In the genomic region with DNA sequence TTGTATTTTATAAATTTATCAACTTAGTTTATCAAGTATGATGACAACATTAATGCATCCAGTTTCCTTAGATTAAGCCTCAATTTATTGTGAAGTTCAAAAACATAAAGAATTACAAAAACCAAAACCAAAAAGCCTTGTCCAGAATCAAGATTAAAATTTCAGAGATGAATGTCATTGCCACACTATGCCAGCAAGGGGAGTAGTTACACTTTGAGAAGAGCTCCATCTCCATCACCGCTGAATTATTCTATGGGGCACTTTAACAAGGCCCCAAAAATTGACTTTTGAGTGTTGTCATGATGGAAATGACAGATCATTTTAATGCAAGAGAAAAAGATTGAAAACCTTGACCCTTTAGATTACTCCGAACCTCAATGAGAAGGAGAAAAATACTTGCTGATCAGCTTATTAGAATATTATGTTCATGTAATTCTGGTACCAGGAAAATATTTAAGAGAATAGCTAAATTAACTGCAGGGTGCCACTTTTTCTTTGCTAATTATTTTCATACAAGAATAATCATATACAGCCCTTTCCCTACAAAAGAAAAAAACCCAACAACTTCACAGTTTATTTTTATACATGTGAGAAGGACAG, we compare ENCODE assay signal across 9 cellular contexts.
DNase-seq lines count a peak whose midpoint lies in the region; ATAC-seq and TF ChIP-seq lines count a peak whose summit lies in the region.
"Had no signal": no experiment of that assay in that cellular context is flagged by ENCODE, and none has a peak within 500 bp of the region (broad histone marks: within the 10 kb centered on the region; RNA-seq: fewer than 3 reads in every experiment).

No MANE protein-coding gene starts in this region.

- H3K4me1 ChIP-seq in OCI-LY7 (ENCODE audit: insufficient read depth, low read length, poor library complexity, severe bottlenecking) (no peaks in the 10 kb centered on the region), foreskin keratinocyte (no peaks in the 10 kb centered on the region)

- peak; percentile 20 for TF ChIP-seq CTCF in AG09319 (IDR thresholded peaks at IDR 0.05; ENCODE audit: low read depth, low read length)
- TF ChIP-seq CTCF in OCI-LY7 (conservative IDR thresholded peaks at IDR 0.05; ENCODE audit: low read length): peak; percentile 82
- TF ChIP-seq CTCF in foreskin keratinocyte (conservative IDR thresholded peaks at IDR 0.05): peak; percentile 76

- no peaks in the 10 kb centered on the region for H3K27me3 ChIP-seq in foreskin keratinocyte

- H3K4me3 ChIP-seq in OCI-LY7 (ENCODE audit: low read depth, low read length, poor library complexity, severe bottlenecking): no peak overlapping the region

- H3K36me3 ChIP-seq in OCI-LY7 (ENCODE audit: insufficient read depth, low read length): no peaks in the 10 kb centered on the region

- no peak overlapping the region for H3K4me2 ChIP-seq in OCI-LY7 (ENCODE audit: low read length)

- intact Hi-C loops in OCI-LY7 (cut with micrococcal nuclease; ENCODE audit: unreplicated experiment): loop anchor here (5.0 kb wide), 1 partner anchor 579 kb away; no protein-coding TSS in a partner anchor

- BruUV-seq in OCI-LY7 (replicated peaks; lab: Mats Ljungman, UMichigan): no TSS peak

- no peak overlapping the region for H2AFZ ChIP-seq in OCI-LY7 (ENCODE audit: low read length)

- ATAC-seq in GM21360 (IDR thresholded peaks at IDR 0.05; ENCODE audit: unreplicated experiment): peak; percentile 60
- ATAC-seq in foreskin keratinocyte: peak; percentile 61
- no peak for ATAC-seq in HG02623 (IDR thresholded peaks at IDR 0.05; ENCODE audit: unreplicated experiment)
- ATAC-seq in HG02678 (IDR thresholded peaks at IDR 0.05; ENCODE audit: unreplicated experiment): no peak
- no peak for ATAC-seq in HG03025 (IDR thresholded peaks at IDR 0.05; ENCODE audit: low FRiP score, unreplicated experiment)

- POLR2A ChIA-PET in OCI-LY7 (lab: Charles Lee): no interaction called here

- CTCF ChIA-PET in OCI-LY7 (lab: Charles Lee; ENCODE audit: unreplicated experiment): no interaction called here

- no peaks in the 10 kb centered on the region for H3K79me2 ChIP-seq in OCI-LY7 (ENCODE audit: insufficient read depth, low read depth, low read length)

- no peaks in the 10 kb centered on the region for H3K9me3 ChIP-seq in OCI-LY7 (ENCODE audit: low read length)

- H3K27ac ChIP-seq in OCI-LY7 (ENCODE audit: low read depth, low read length, poor library complexity, severe bottlenecking): no peak overlapping the region
- H3K27ac ChIP-seq in foreskin keratinocyte: no peak overlapping the region

- no peaks in the 10 kb centered on the region for H4K20me1 ChIP-seq in OCI-LY7 (ENCODE audit: insufficient read depth, low read length)

- no peaks in the 10 kb centered on the region for H3K9me2 ChIP-seq in OCI-LY7 (ENCODE audit: insufficient read depth, low read length)

- DNase-seq in AG09319 (ENCODE audit: extremely low read depth, low read depth) (no peak), OCI-LY7 (ENCODE audit: low spot score) (peak; percentile 13), foreskin keratinocyte (no peak), NCI-H2227 treated with DMSO at 0.1 percent for 48 hours (lab: John Stamatoyannopoulos, UW) (no peak)
- DNase-seq: activated naive CD8-positive, alpha-beta T cell treated with anti-CD3 and anti-CD28 coated beads, Interleukin-2, amount 10 ng/mL, durations not matched to agents 7 days and 5 days had no signal

Comparison
In these comparisons a context has a peak if more than half of its experiments do, and no peak if none do; other contexts are left out.
1. CTCF ChIP-seq: peak in every context shown above with its lines; median percentile 82 in OCI-LY7; 76 in foreskin keratinocyte; 20 in AG09319.
2. ATAC-seq: peak in GM21360 (single experiment) and foreskin keratinocyte (single experiment); none in HG02623 (single experiment), HG02678 (single experiment) and HG03025 (single experiment).